1 cellular context compared by ENCODE assay signal in genomic region chr1:93909146-93910050, GRCh38.
TF ChIP-seq lines count a peak whose summit lies in the region.

Gene GCLM, minus strand, starts transcription at chr1:93909430. Its CDS starts 267 bp downstream, at chr1:93909163.

TF ChIP-seq in HEK293, 187 proteins besides CTCF, POLR2A, EP300 and RAD21 (continued from another document and continues in another):
- TF ChIP-seq ZBTB49 (tag by site-specific recombination; IDR thresholded peaks at IDR 0.05; ENCODE audit: low read depth) (no peak), HOXC10 (CRISPR knock-in tag; IDR thresholded peaks at IDR 0.05) (0 out of 2 replicates have a peak, but pooled peaks have one; percentile 61), REPIN1 (tag by site-specific recombination; IDR thresholded peaks at IDR 0.05; ENCODE audit: low read depth) (no peak), ZNF292 (tag by site-specific recombination; IDR thresholded peaks at IDR 0.05; ENCODE audit: borderline replicate concordance, low read depth) (no peak), PRDM6 (tag by site-specific recombination; IDR thresholded peaks at IDR 0.05) (no peak), ZNF133 (tag by site-specific recombination; IDR thresholded peaks at IDR 0.05) (no peak), RBAK (tag by site-specific recombination; IDR thresholded peaks at IDR 0.05) (no peak), SALL2 (tag by site-specific recombination; IDR thresholded peaks at IDR 0.05; ENCODE audit: borderline replicate concordance) (no peak), FEZF1 (tag by site-specific recombination; IDR thresholded peaks at IDR 0.05) (no peak), ZNF341 (tag by site-specific recombination; IDR thresholded peaks at IDR 0.05; ENCODE audit: low read depth) (no peak), TSHZ1 (tag by site-specific recombination; IDR thresholded peaks at IDR 0.05; ENCODE audit: borderline replicate concordance) (no peak), ZNF510 (tag by site-specific recombination; IDR thresholded peaks at IDR 0.05; ENCODE audit: insufficient replicate concordance) (no peak), ZNF645 (tag by site-specific recombination; IDR thresholded peaks at IDR 0.05) (no peak), ZNF571 (tag by site-specific recombination; IDR thresholded peaks at IDR 0.05) (no peak), ZNF416 (tag by site-specific recombination; IDR thresholded peaks at IDR 0.05) (no peak), ZNF560 (tag by site-specific recombination; IDR thresholded peaks at IDR 0.05; ENCODE audit: borderline replicate concordance) (no peak), ZNF274 (IDR thresholded peaks at IDR 0.05; ENCODE audit: low read length) (no peak), ZNF274 (tag by site-specific recombination; IDR thresholded peaks at IDR 0.05; ENCODE audit: borderline replicate concordance) (no peak), KLF16 (tag by site-specific recombination; IDR thresholded peaks at IDR 0.05) (0 out of 2 replicates have a peak, but pooled peaks have one; percentile 12), ZNF335 (tag by site-specific recombination; conservative IDR thresholded peaks at IDR 0.05) (peak; percentile 79), ZNF223 (tag by site-specific recombination; IDR thresholded peaks at IDR 0.05) (no peak), ZNF394 (tag by site-specific recombination; IDR thresholded peaks at IDR 0.05; ENCODE audit: borderline replicate concordance) (no peak), ZNF121 (tag by site-specific recombination; IDR thresholded peaks at IDR 0.05) (no peak), ZNF146 (tag by site-specific recombination; IDR thresholded peaks at IDR 0.05) (0 out of 2 replicates have a peak, but pooled peaks have one; percentile 3), ZXDB (tag by site-specific recombination; IDR thresholded peaks at IDR 0.05) (peak; percentile 57; the same call in 1 of the 2 replicates), KLF10 (tag by site-specific recombination; IDR thresholded peaks at IDR 0.05) (peak; percentile 74), ZNF433 (tag by site-specific recombination; IDR thresholded peaks at IDR 0.05; ENCODE audit: low read depth) (no peak), ZNF610 (tag by site-specific recombination; IDR thresholded peaks at IDR 0.05; ENCODE audit: borderline replicate concordance) (peak; percentile 26; the same call in 1 of the 2 replicates), ZNF311 (tag by site-specific recombination; IDR thresholded peaks at IDR 0.05; ENCODE audit: borderline replicate concordance) (no peak), ZSCAN5A (tag by site-specific recombination; IDR thresholded peaks at IDR 0.05) (0 out of 2 replicates have a peak, but pooled peaks have one; percentile 66), ZNF777 (tag by site-specific recombination; IDR thresholded peaks at IDR 0.05; ENCODE audit: borderline replicate concordance) (no peak), KLF1 (tag by site-specific recombination; IDR thresholded peaks at IDR 0.05) (peak; percentile 42), ZNF140 (tag by site-specific recombination; IDR thresholded peaks at IDR 0.05) (no peak), ZNF169 (tag by site-specific recombination; IDR thresholded peaks at IDR 0.05) (no peak), REST (tag by site-specific recombination; IDR thresholded peaks at IDR 0.05) (no peak), ZNF555 (tag by site-specific recombination; conservative IDR thresholded peaks at IDR 0.05) (no peak), ZNF521 (tag by site-specific recombination; IDR thresholded peaks at IDR 0.05) (no peak), ZNF184 (tag by site-specific recombination; IDR thresholded peaks at IDR 0.05) (peak; percentile 48; the same call in 1 of the 2 replicates), ZNF501 (tag by site-specific recombination; IDR thresholded peaks at IDR 0.05) (peak; percentile 65), ZNF549 (tag by site-specific recombination; IDR thresholded peaks at IDR 0.05) (no peak), ZNF624 (tag by site-specific recombination; IDR thresholded peaks at IDR 0.05) (no peak), ZBTB26 (tag by site-specific recombination; optimal IDR thresholded peaks at IDR 0.05) (peak; percentile 78), ZSCAN30 (tag by site-specific recombination; IDR thresholded peaks at IDR 0.05) (peak; percentile 73; the same call in 1 of the 2 replicates), ZFP3 (tag by site-specific recombination; IDR thresholded peaks at IDR 0.05; ENCODE audit: low read depth) (no peak), PRDM4 (tag by site-specific recombination; IDR thresholded peaks at IDR 0.05) (no peak), ZNF561 (tag by site-specific recombination; IDR thresholded peaks at IDR 0.05; ENCODE audit: borderline replicate concordance) (peak; percentile 81), ZNF366 (tag by site-specific recombination; conservative IDR thresholded peaks at IDR 0.05) (no peak), ZBTB21 (tag by site-specific recombination; IDR thresholded peaks at IDR 0.05) (no peak), ZEB2 (tag by site-specific recombination; IDR thresholded peaks at IDR 0.05) (peak; percentile 88), ZNF658 (tag by site-specific recombination; IDR thresholded peaks at IDR 0.05) (no peak), ZNF830 (tag by site-specific recombination; IDR thresholded peaks at IDR 0.05; ENCODE audit: low read depth) (no peak), GLI2 (tag by site-specific recombination; IDR thresholded peaks at IDR 0.05; ENCODE audit: borderline replicate concordance, low read depth) (no peak)
